ENCODE assay signal across 11 cellular contexts in the genomic region with DNA sequence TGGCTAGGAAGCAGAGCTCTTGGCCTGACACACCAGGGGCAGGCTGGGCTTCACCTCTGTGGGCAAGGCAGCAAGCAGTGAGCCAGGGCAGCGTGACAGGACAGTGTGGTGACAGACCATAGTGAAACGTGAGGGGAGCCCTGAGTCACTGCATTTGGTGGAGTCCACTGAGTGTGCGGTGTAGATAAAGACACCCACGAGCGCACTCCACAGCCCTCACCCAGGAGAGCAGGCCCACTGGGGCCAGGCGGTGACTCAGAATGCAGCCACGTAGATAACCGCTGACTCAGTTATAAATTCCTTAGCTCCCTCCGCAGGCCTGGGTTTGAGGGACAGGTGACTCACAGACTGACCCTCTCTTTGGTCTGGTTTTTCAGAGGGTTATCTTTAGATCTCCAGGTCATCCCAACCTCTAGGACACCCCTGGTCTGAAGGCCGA.
DNase-seq lines count a peak whose midpoint lies in the region; ATAC-seq and TF ChIP-seq lines count a peak whose summit lies in the region.
"Had no signal": no experiment of that assay in that cellular context is flagged by ENCODE, and none has a peak within 500 bp of the region (broad histone marks: within the 10 kb centered on the region; RNA-seq: fewer than 3 reads in every experiment).

No MANE protein-coding gene starts in this region.

- H3K4me3 Mint-ChIP-seq in activated T-cell treated with anti-CD3 and anti-CD28 coated beads, Interleukin-2, amount 50 U/mL, for 24 hours, result no peak overlapping the region

- peaks cover 7% of the 10 kb centered on the region for H3K27me3 Mint-ChIP-seq in activated T-cell treated with anti-CD3 and anti-CD28 coated beads, Interleukin-2, amount 50 U/mL, for 24 hours

- ATAC-seq in GM21723 (IDR thresholded peaks at IDR 0.05; ENCODE audit: unreplicated experiment), result no peak
- ATAC-seq: gastroesophageal sphincter had no signal

- H3K4me1 Mint-ChIP-seq in activated T-cell treated with anti-CD3 and anti-CD28 coated beads, Interleukin-2, amount 50 U/mL, for 24 hours (ENCODE audit: low read depth), result peaks cover 6% of the 10 kb centered on the region

- H3K9me3 Mint-ChIP-seq in activated T-cell treated with anti-CD3 and anti-CD28 coated beads, Interleukin-2, amount 50 U/mL, for 24 hours, result no peaks in the 10 kb centered on the region

- H3K4me3 ChIP-seq in NB4 (ENCODE audit: low read depth, low read length), result no peak overlapping the region
- H3K4me3 ChIP-seq: gastroesophageal sphincter had no signal

- no peaks in the 10 kb centered on the region for H3K36me3 Mint-ChIP-seq in activated T-cell treated with anti-CD3 and anti-CD28 coated beads, Interleukin-2, amount 50 U/mL, for 24 hours (ENCODE audit: low read depth)

- TF ChIP-seq POLR2A in NB4 (IDR thresholded peaks at IDR 0.05; ENCODE audit: extremely low read depth, insufficient read length), result no peak

- no peak overlapping the region for H3K27ac Mint-ChIP-seq in activated T-cell treated with anti-CD3 and anti-CD28 coated beads, Interleukin-2, amount 50 U/mL, for 24 hours

- peak; percentile 98 for DNase-seq in Daoy (ENCODE audit: low read depth)
- peak; percentile 12 for DNase-seq in NB4 (ENCODE audit: low read depth)
- peak; percentile 14 for DNase-seq in dermis blood vessel endothelial cell
- peak; percentile 98 for DNase-seq in myocyte (ENCODE audit: low read depth)
- no peak for DNase-seq in ureter (ENCODE audit: low spot score)
- DNase-seq in activated T-cell treated with anti-CD3 and anti-CD28 coated beads, Interleukin-2, amount 50 U/mL, for 24 hours, result no peak
- no peak for DNase-seq in SIG-M5 (lab: John Stamatoyannopoulos, UW)
- DNase-seq: activated effector memory CD4-positive, alpha-beta T cell treated with anti-CD3 and anti-CD28 coated beads, Interleukin-2, amount 50 U/mL, for 16 hours; RPMI8226 had no signal

- TF ChIP-seq CTCF in NB4 (IDR thresholded peaks at IDR 0.05; ENCODE audit: low read depth, low read length), result no peak

Comparison
In these comparisons a context has a peak if more than half of its experiments do, and no peak if none do; other contexts are left out.
1. DNase-seq: peak in Daoy (single experiment), NB4 (single experiment), dermis blood vessel endothelial cell (single experiment) and myocyte (single experiment); none in ureter (single experiment), activated T-cell treated with anti-CD3 and anti-CD28 coated beads, Interleukin-2, amount 50 U/mL, for 24 hours (single experiment) and SIG-M5 (single experiment).